29 cellular contexts compared by ENCODE assay signal in the genomic region with DNA sequence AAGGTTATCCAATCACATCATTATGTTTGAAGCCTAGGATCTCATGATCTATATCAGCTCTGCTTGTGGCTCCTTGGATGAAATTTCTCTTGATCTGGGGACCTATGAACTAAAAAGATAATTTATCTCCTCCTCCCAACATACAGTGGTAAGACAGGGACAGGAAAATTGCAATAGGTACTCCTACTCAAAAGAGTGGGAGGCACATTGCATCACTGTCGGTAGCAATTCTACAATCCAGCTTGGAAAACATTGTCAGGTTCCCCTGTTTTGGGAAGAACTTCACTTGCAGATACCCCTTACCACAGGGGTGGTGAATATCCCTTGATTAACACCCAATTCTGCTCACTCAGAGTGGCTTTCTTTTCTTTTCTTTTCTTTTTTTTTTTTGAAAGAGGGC.
DNase-seq lines count a peak whose midpoint lies in the region; ATAC-seq and TF ChIP-seq lines count a peak whose summit lies in the region.
"Had no signal": no experiment of that assay in that cellular context is flagged by ENCODE, and none has a peak within 500 bp of the region (broad histone marks: within the 10 kb centered on the region; RNA-seq: fewer than 3 reads in every experiment).

No MANE protein-coding gene starts in this region.

- peak; percentile 57 for DNase-seq in putamen (ENCODE audit: low spot score)
- no peak for DNase-seq in tibial artery
- DNase-seq: 8988T; ACHN; AML-193; BE2C; C1 segment of cervical spinal cord; Caco-2; Calu3; CD4-positive, alpha-beta memory T cell; CD4-positive, alpha-beta T cell; CD4-positive, CD25-positive, alpha-beta regulatory T cell; CD8-positive, alpha-beta memory T cell; CD8-positive, alpha-beta T cell; COR-L47; DMS 273 treated with DMSO at 0.1 percent for 48 hours; DMS153; DMS53; DMS79; DMS79 treated with DMSO at 0.1 percent for 48 hours; DND-41; EL had no signal

- POLR2A ChIA-PET in HEK293 (lab: Yijun Ruan, JAX): no interaction called here

- intact Hi-C loops in tibial artery (cut with DNase I; ENCODE audit: low total_unique reads): no loop called here

- H3K9me3 ChIP-seq in HEK293 (ENCODE audit: control insufficient read depth, insufficient read depth, low read depth, low read length): no peaks in the 10 kb centered on the region
- H3K9me3 ChIP-seq in tibial artery: no peaks in the 10 kb centered on the region
- H3K9me3 ChIP-seq: A549, BE2C, BLaER1, Caco-2 had no signal

- H3K4me1 ChIP-seq in HEK293 (ENCODE audit: control insufficient read depth, insufficient read depth, low read length) (no peaks in the 10 kb centered on the region), tibial artery (no peaks in the 10 kb centered on the region)
- H3K4me1 ChIP-seq: A549; BE2C; BLaER1; BLaER1 treated with 17β-estradiol and CSF1 and Interleukin-3, amounts not matched to agents 10 nM and 100 nM; Caco-2 had no signal

- H3K36me3 ChIP-seq in HEK293 (ENCODE audit: control insufficient read depth in 2 of 2, insufficient read depth in 1 of 2, low read length in 2 of 2): no peaks in the 10 kb centered on the region
- no peaks in the 10 kb centered on the region for H3K36me3 ChIP-seq in tibial artery
- H3K36me3 ChIP-seq: BE2C; BLaER1; BLaER1 treated with 17β-estradiol and CSF1 and Interleukin-3, amounts not matched to agents 10 nM and 100 nM had no signal

- H3K4me3 ChIP-seq in HEK293 (ENCODE audit: low read depth, low read length) (no peak overlapping the region), tibial artery (no peak overlapping the region)
- H3K4me3 ChIP-seq: A549; BLaER1; BLaER1 treated with 17β-estradiol and CSF1 and Interleukin-3, amounts not matched to agents 10 nM and 100 nM had no signal

- H3K27ac ChIP-seq in HEK293 (ENCODE audit: extremely low read depth, low read depth, low read length) (no peak overlapping the region), tibial artery (no peak overlapping the region)
- H3K27ac ChIP-seq: 22Rv1; A549; BLaER1; BLaER1 treated with 17β-estradiol and CSF1 and Interleukin-3, amounts not matched to agents 10 nM and 100 nM; C4-2B had no signal

- no peak for ATAC-seq in GM21381 (IDR thresholded peaks at IDR 0.05; ENCODE audit: unreplicated experiment)
- ATAC-seq: A549; CD8-positive, alpha-beta T cell had no signal

- no peak for TF ChIP-seq CTCF in HEK293 (tag by site-specific recombination; IDR thresholded peaks at IDR 0.05)
- no peak for TF ChIP-seq CTCF in tibial artery (IDR thresholded peaks at IDR 0.05)

- CTCF ChIA-PET in HEK293 (lab: Yijun Ruan, JAX): interaction anchor here (1.6 kb wide), 1 partner anchor 48 kb away, joined by 4 read pairs; no protein-coding TSS in a partner anchor

- no peaks in the 10 kb centered on the region for H3K27me3 ChIP-seq in tibial artery
- H3K27me3 ChIP-seq: BE2C; BLaER1; BLaER1 treated with 17β-estradiol and CSF1 and Interleukin-3, amounts not matched to agents 10 nM and 100 nM had no signal

TF ChIP-seq in HEK293, 187 proteins besides CTCF, POLR2A, EP300 and RAD21:
- TF ChIP-seq ZBTB26 (tag by site-specific recombination; optimal IDR thresholded peaks at IDR 0.05) (no peak), ZFHX2 (tag by site-specific recombination; conservative IDR thresholded peaks at IDR 0.05) (peak; percentile 56), EGR2 (tag by site-specific recombination; IDR thresholded peaks at IDR 0.05; ENCODE audit: low read depth) (peak; percentile 22; the same call in 1 of the 2 replicates)
TF ChIP-seq in HEK293: peak in this region for 2.
